ENCODE assay signal across 9 cellular contexts in genomic region chr18:23618862-23619387, GRCh38. TPM values are rescaled to one million over a fixed set of nuclear protein-coding genes. Genes with fewer than 3 reads are reported as not detected.
A peak's percentile ranks its signal among the peaks of the same experiment; 100 is the strongest.
DNase-seq lines count a peak whose midpoint lies in the region; ATAC-seq and TF ChIP-seq lines count a peak whose summit lies in the region.
"Had no signal": no experiment of that assay in that cellular context is flagged by ENCODE, and none has a peak within 500 bp of the region (broad histone marks: within the 10 kb centered on the region; RNA-seq: fewer than 3 reads in every experiment).

No MANE protein-coding gene starts in this region.

- POLR2A ChIA-PET in activated CD4-positive, alpha-beta memory T cell treated with anti-CD3 and anti-CD28 coated beads for 36 hours (lab: Charles Lee) = no interaction called here
- POLR2A ChIA-PET in activated CD4-positive, alpha-beta memory T cell treated with anti-CD3 and anti-CD28 coated beads, Interleukin-2, amount 10 ng/mL, durations not matched to agents 7 days and 5 days (lab: Charles Lee) = no interaction called here

- H3K27ac Mint-ChIP-seq in activated CD4-positive, alpha-beta memory T cell treated with anti-CD3 and anti-CD28 coated beads for 36 hours = no peak overlapping the region
- no peak overlapping the region for H3K27ac Mint-ChIP-seq in activated CD4-positive, alpha-beta memory T cell treated with anti-CD3 and anti-CD28 coated beads, Interleukin-2, amount 10 ng/mL, durations not matched to agents 7 days and 5 days
- H3K27ac Mint-ChIP-seq in endothelial cell (ENCODE audit: unreplicated experiment) (no peak overlapping the region), naive B cell (peak overlapping the region in 2 of 6 donors; percentile 52 to 81)
- H3K27ac Mint-ChIP-seq in activated T-helper 2 cell treated with anti-CD3 and anti-CD28 coated beads, Interferon-gamma antibody, Interleukin-2, Interleukin-4, amounts not matched to agents 10 μg/mL and 5 μg/mL and 100 μg/mL, durations not matched to agents 14 hours and 24 hours and 36 hours = no peak overlapping the region

- TF ChIP-seq CTCF in endothelial cell (IDR thresholded peaks at IDR 0.05; ENCODE audit: unreplicated experiment) = no peak

- peaks cover 30% of the 10 kb centered on the region for H3K27me3 Mint-ChIP-seq in activated CD4-positive, alpha-beta memory T cell treated with anti-CD3 and anti-CD28 coated beads for 36 hours
- H3K27me3 Mint-ChIP-seq in activated CD4-positive, alpha-beta memory T cell treated with anti-CD3 and anti-CD28 coated beads, Interleukin-2, amount 10 ng/mL, durations not matched to agents 7 days and 5 days = peaks cover 50% of the 10 kb centered on the region
- peaks cover 9% of the 10 kb centered on the region for H3K27me3 Mint-ChIP-seq in endothelial cell (ENCODE audit: unreplicated experiment)
- H3K27me3 Mint-ChIP-seq in naive B cell = peaks cover 42 to 52% (median 49%) of the 10 kb centered on the region in 3 donors
- H3K27me3 Mint-ChIP-seq in activated T-helper 2 cell treated with anti-CD3 and anti-CD28 coated beads, Interferon-gamma antibody, Interleukin-2, Interleukin-4, amounts not matched to agents 10 μg/mL and 5 μg/mL and 100 μg/mL, durations not matched to agents 14 hours and 24 hours and 36 hours (ENCODE audit: low read depth) = peaks cover 42% of the 10 kb centered on the region

- no peaks in the 10 kb centered on the region for H3K36me3 Mint-ChIP-seq in activated CD4-positive, alpha-beta memory T cell treated with anti-CD3 and anti-CD28 coated beads for 36 hours
- H3K36me3 Mint-ChIP-seq in activated CD4-positive, alpha-beta memory T cell treated with anti-CD3 and anti-CD28 coated beads, Interleukin-2, amount 10 ng/mL, durations not matched to agents 7 days and 5 days (ENCODE audit: low read depth) = no peaks in the 10 kb centered on the region
- no peaks in the 10 kb centered on the region for H3K36me3 Mint-ChIP-seq in endothelial cell (ENCODE audit: low read depth, unreplicated experiment)
- no peaks in the 10 kb centered on the region for H3K36me3 Mint-ChIP-seq in naive B cell
- H3K36me3 Mint-ChIP-seq in activated T-helper 2 cell treated with anti-CD3 and anti-CD28 coated beads, Interferon-gamma antibody, Interleukin-2, Interleukin-4, amounts not matched to agents 10 μg/mL and 5 μg/mL and 100 μg/mL, durations not matched to agents 14 hours and 24 hours and 36 hours (ENCODE audit: low read depth) = no peaks in the 10 kb centered on the region

- no peaks in the 10 kb centered on the region for H3K9me3 Mint-ChIP-seq in activated CD4-positive, alpha-beta memory T cell treated with anti-CD3 and anti-CD28 coated beads for 36 hours
- no peaks in the 10 kb centered on the region for H3K9me3 Mint-ChIP-seq in activated CD4-positive, alpha-beta memory T cell treated with anti-CD3 and anti-CD28 coated beads, Interleukin-2, amount 10 ng/mL, durations not matched to agents 7 days and 5 days
- no peaks in the 10 kb centered on the region for H3K9me3 Mint-ChIP-seq in endothelial cell (ENCODE audit: unreplicated experiment)
- H3K9me3 Mint-ChIP-seq in naive B cell = no peaks in the 10 kb centered on the region
- H3K9me3 Mint-ChIP-seq in activated T-helper 2 cell treated with anti-CD3 and anti-CD28 coated beads, Interferon-gamma antibody, Interleukin-2, Interleukin-4, amounts not matched to agents 10 μg/mL and 5 μg/mL and 100 μg/mL, durations not matched to agents 14 hours and 24 hours and 36 hours = no peaks in the 10 kb centered on the region

- peaks cover 7% of the 10 kb centered on the region for H3K4me1 Mint-ChIP-seq in activated CD4-positive, alpha-beta memory T cell treated with anti-CD3 and anti-CD28 coated beads for 36 hours (ENCODE audit: low read depth)
- H3K4me1 Mint-ChIP-seq in activated CD4-positive, alpha-beta memory T cell treated with anti-CD3 and anti-CD28 coated beads, Interleukin-2, amount 10 ng/mL, durations not matched to agents 7 days and 5 days = peaks cover 5% of the 10 kb centered on the region
- no peaks in the 10 kb centered on the region for H3K4me1 Mint-ChIP-seq in endothelial cell (ENCODE audit: unreplicated experiment)
- H3K4me1 Mint-ChIP-seq in naive B cell = peaks cover 8 to 14% (median 8%) of the 10 kb centered on the region in 3 donors
- no peaks in the 10 kb centered on the region for H3K4me1 Mint-ChIP-seq in activated T-helper 2 cell treated with anti-CD3 and anti-CD28 coated beads, Interferon-gamma antibody, Interleukin-2, Interleukin-4, amounts not matched to agents 10 μg/mL and 5 μg/mL and 100 μg/mL, durations not matched to agents 14 hours and 24 hours and 36 hours (ENCODE audit: low read depth)

- ATAC-seq in naive B cell (ENCODE audit: low read depth in 2 of 2) = peak; percentile 27 to 31

- no peak for DNase-seq in activated CD4-positive, alpha-beta memory T cell treated with anti-CD3 and anti-CD28 coated beads for 36 hours
- no peak for DNase-seq in activated CD4-positive, alpha-beta memory T cell treated with anti-CD3 and anti-CD28 coated beads, Interleukin-2, amount 10 ng/mL, durations not matched to agents 7 days and 5 days
- DNase-seq in MV-4-11 (lab: John Stamatoyannopoulos, UW) = peak; percentile 67
- DNase-seq in endothelial cell (ENCODE audit: low spot score) = peak; percentile 31
- no peak for DNase-seq in naive B cell
- no peak for DNase-seq in activated T-helper 2 cell treated with anti-CD3 and anti-CD28 coated beads, Interferon-gamma antibody, Interleukin-2, Interleukin-4, amounts not matched to agents 10 μg/mL and 5 μg/mL and 100 μg/mL, durations not matched to agents 14 hours and 24 hours and 36 hours (ENCODE audit: low spot score)
- no peak for DNase-seq in occipital lobe (lab: John Stamatoyannopoulos, UW)
- no peak for DNase-seq in effector CD8-positive, alpha-beta T cell (lab: John Stamatoyannopoulos, UW)

- H3K4me3 Mint-ChIP-seq in activated CD4-positive, alpha-beta memory T cell treated with anti-CD3 and anti-CD28 coated beads for 36 hours = peak overlapping the region; percentile 48
- H3K4me3 Mint-ChIP-seq in activated CD4-positive, alpha-beta memory T cell treated with anti-CD3 and anti-CD28 coated beads, Interleukin-2, amount 10 ng/mL, durations not matched to agents 7 days and 5 days = no peak overlapping the region
- peak overlapping the region; percentile 71 for H3K4me3 Mint-ChIP-seq in endothelial cell (ENCODE audit: unreplicated experiment)
- H3K4me3 Mint-ChIP-seq in naive B cell = peak overlapping the region; percentile 1 to 80 (median 70)
- H3K4me3 Mint-ChIP-seq in activated T-helper 2 cell treated with anti-CD3 and anti-CD28 coated beads, Interferon-gamma antibody, Interleukin-2, Interleukin-4, amounts not matched to agents 10 μg/mL and 5 μg/mL and 100 μg/mL, durations not matched to agents 14 hours and 24 hours and 36 hours (ENCODE audit: low read depth) = no peak overlapping the region

- CTCF ChIA-PET in activated CD4-positive, alpha-beta memory T cell treated with anti-CD3 and anti-CD28 coated beads for 36 hours (lab: Charles Lee) = interaction anchor here (0.8 to 1.4 kb wide), 3 partner anchors 8 to 300 kb away, joined by 3 to 5 read pairs (median 5); no protein-coding TSS in a partner anchor
- CTCF ChIA-PET in activated CD4-positive, alpha-beta memory T cell treated with anti-CD3 and anti-CD28 coated beads, Interleukin-2, amount 10 ng/mL, durations not matched to agents 7 days and 5 days (lab: Charles Lee) = no interaction called here

- intact Hi-C loops in activated CD4-positive, alpha-beta memory T cell treated with anti-CD3 and anti-CD28 coated beads for 36 hours (cut with micrococcal nuclease) = no loop called here
- intact Hi-C loops in activated T-helper 2 cell treated with anti-CD3 and anti-CD28 coated beads, Interferon-gamma antibody, Interleukin-2, Interleukin-4, amounts not matched to agents 10 μg/mL and 5 μg/mL and 100 μg/mL, durations not matched to agents 14 hours and 24 hours and 36 hours (cut with micrococcal nuclease) = no loop called here

RNA-seq across cellular contexts. Expression of gene NPC1, which starts 32.6 kb away (rescaled TPM):
- 10 to 100 TPM; 39.3 to 39.9 TPM for total RNA-seq in activated CD4-positive, alpha-beta memory T cell treated with anti-CD3 and anti-CD28 coated beads for 36 hours
- total RNA-seq in activated CD4-positive, alpha-beta memory T cell treated with anti-CD3 and anti-CD28 coated beads, Interleukin-2, amount 10 ng/mL, durations not matched to agents 7 days and 5 days = 10 to 100 TPM; 39.8 to 44.8 TPM
- total RNA-seq in endothelial cell (ENCODE audit: unreplicated experiment) = 24.1 TPM
- 10 to 100 TPM in 3 of 6 donors, 1 to 10 TPM in 3; 8.5 to 17.9 (median 10.8) TPM for polyA plus RNA-seq in naive B cell (ENCODE audit: low read depth in 6 of 6)
- total RNA-seq in activated T-helper 2 cell treated with anti-CD3 and anti-CD28 coated beads, Interferon-gamma antibody, Interleukin-2, Interleukin-4, amounts not matched to agents 10 μg/mL and 5 μg/mL and 100 μg/mL, durations not matched to agents 14 hours and 24 hours and 36 hours = 29.0 and 31.4 TPM in 2 replicates
- total RNA-seq in occipital lobe = 25.3 TPM

RNA-seq across cellular contexts. Expression of gene ANKRD29, which starts 43.8 kb away (rescaled TPM):
- total RNA-seq in activated CD4-positive, alpha-beta memory T cell treated with anti-CD3 and anti-CD28 coated beads for 36 hours = not detected
- not detected for total RNA-seq in activated CD4-positive, alpha-beta memory T cell treated with anti-CD3 and anti-CD28 coated beads, Interleukin-2, amount 10 ng/mL, durations not matched to agents 7 days and 5 days
- not detected for total RNA-seq in endothelial cell (ENCODE audit: unreplicated experiment)
- under 1 TPM in 2 of 6 donors, not detected in 4; 0.26 to 0.33 TPM for polyA plus RNA-seq in naive B cell (ENCODE audit: low read depth in 6 of 6)
- not detected in 2 replicates for total RNA-seq in activated T-helper 2 cell treated with anti-CD3 and anti-CD28 coated beads, Interferon-gamma antibody, Interleukin-2, Interleukin-4, amounts not matched to agents 10 μg/mL and 5 μg/mL and 100 μg/mL, durations not matched to agents 14 hours and 24 hours and 36 hours
- total RNA-seq in occipital lobe = 1.2 TPM
- total RNA-seq: activated CD8-positive, alpha-beta memory T cell treated with anti-CD3 and anti-CD28 coated beads for 36 hours had no signal

Comparison
In these comparisons a context has a peak if more than half of its experiments do, and no peak if none do; other contexts are left out.
1. H3K4me3 Mint-ChIP-seq: peak in activated CD4-positive, alpha-beta memory T cell treated with anti-CD3 and anti-CD28 coated beads for 36 hours (single experiment), endothelial cell (single experiment) and naive B cell (8 of 8); none in activated CD4-positive, alpha-beta memory T cell treated with anti-CD3 and anti-CD28 coated beads, Interleukin-2, amount 10 ng/mL, durations not matched to agents 7 days and 5 days (single experiment) and activated T-helper 2 cell treated with anti-CD3 and anti-CD28 coated beads, Interferon-gamma antibody, Interleukin-2, Interleukin-4, amounts not matched to agents 10 μg/mL and 5 μg/mL and 100 μg/mL, durations not matched to agents 14 hours and 24 hours and 36 hours (single experiment).
2. DNase-seq: peak in MV-4-11 (single experiment) and endothelial cell (single experiment); none in activated CD4-positive, alpha-beta memory T cell treated with anti-CD3 and anti-CD28 coated beads for 36 hours (single experiment), activated CD4-positive, alpha-beta memory T cell treated with anti-CD3 and anti-CD28 coated beads, Interleukin-2, amount 10 ng/mL, durations not matched to agents 7 days and 5 days (single experiment), naive B cell (single experiment), activated T-helper 2 cell treated with anti-CD3 and anti-CD28 coated beads, Interferon-gamma antibody, Interleukin-2, Interleukin-4, amounts not matched to agents 10 μg/mL and 5 μg/mL and 100 μg/mL, durations not matched to agents 14 hours and 24 hours and 36 hours (single experiment), occipital lobe (single experiment) and effector CD8-positive, alpha-beta T cell (single experiment).